In genomic region chr6:42929088-42929927, GRCh38 we compare ENCODE assay signal across 8 cellular contexts. TPM values are rescaled to one million over a fixed set of nuclear protein-coding genes. Genes with fewer than 3 reads are reported as not detected.
DNase-seq lines count a peak whose midpoint lies in the region; TF ChIP-seq lines count a peak whose summit lies in the region.

Gene CNPY3 (plus strand): TSS chr6:42929480. CDS start chr6:42929571, 91 bp downstream.

- DNase-seq in ELF-1 (ENCODE audit: low read depth, low spot score): peak; percentile 99
- DNase-seq in H7: peak; percentile 96
- peak; percentile 100 for DNase-seq in M059J (ENCODE audit: low read depth)
- peak; percentile 95 to 98 for DNase-seq in SHP77 (lab: John Stamatoyannopoulos, UW)
- peak; percentile 93 for DNase-seq in activated effector memory CD4-positive, alpha-beta T cell treated with Interleukin-2 at 50 U/mL for 16 hours
- peak; percentile 98 for DNase-seq in fibroblast of pulmonary artery (ENCODE audit: low read depth)

- H3K4me3 ChIP-seq in H7 (ENCODE audit: insufficient read depth, low read depth, low read length) (peak within 1 kb of the TSS; percentile 41), fibroblast of pulmonary artery (replicated peaks; ENCODE audit: low read depth, low read length) (peak within 1 kb of the TSS; percentile 79)

- no peaks in the 10 kb centered on the region for H3K27me3 ChIP-seq in H7 (ENCODE audit: control insufficient read depth, insufficient read depth, low read length)

- no peaks in the 10 kb centered on the region for H3K27me3 Mint-ChIP-seq in nephron (ENCODE audit: low read depth)
- H3K27me3 Mint-ChIP-seq in stimulated activated naive CD8-positive, alpha-beta T cell treated with anti-CD3 and anti-CD28 coated beads, Interleukin-15, Interleukin-2, amounts not matched to agents 100 ng/mL and 50 ng/mL, for 24 hours: no peaks in the 10 kb centered on the region

- no peak for TF ChIP-seq CTCF in fibroblast of pulmonary artery (IDR thresholded peaks at IDR 0.05; ENCODE audit: low read length, missing control alignments)
- no peak for TF ChIP-seq CTCF in nephron (IDR thresholded peaks at IDR 0.05; ENCODE audit: unreplicated experiment in 3 of 3)

- H3K4me3 Mint-ChIP-seq in nephron: peak within 1 kb of the TSS; percentile 97 to 99 (median 98)
- peak within 1 kb of the TSS; percentile 92 for H3K4me3 Mint-ChIP-seq in stimulated activated naive CD8-positive, alpha-beta T cell treated with anti-CD3 and anti-CD28 coated beads, Interleukin-15, Interleukin-2, amounts not matched to agents 100 ng/mL and 50 ng/mL, for 24 hours

- peaks cover under 1% of the 10 kb centered on the region for H3K36me3 ChIP-seq in H7 (replicated peaks; ENCODE audit: control insufficient read depth, insufficient read depth, low read length)

- peak within 1 kb of the TSS; percentile 99 to 100 (median 99) for H3K27ac Mint-ChIP-seq in nephron
- H3K27ac Mint-ChIP-seq in stimulated activated naive CD8-positive, alpha-beta T cell treated with anti-CD3 and anti-CD28 coated beads, Interleukin-15, Interleukin-2, amounts not matched to agents 100 ng/mL and 50 ng/mL, for 24 hours: peak within 1 kb of the TSS; percentile 97

- H3K9me3 Mint-ChIP-seq in nephron: no peaks in the 10 kb centered on the region
- H3K9me3 Mint-ChIP-seq in stimulated activated naive CD8-positive, alpha-beta T cell treated with anti-CD3 and anti-CD28 coated beads, Interleukin-15, Interleukin-2, amounts not matched to agents 100 ng/mL and 50 ng/mL, for 24 hours: no peaks in the 10 kb centered on the region

- peaks cover 40% of the 10 kb centered on the region for H3K4me1 Mint-ChIP-seq in nephron
- H3K4me1 Mint-ChIP-seq in stimulated activated naive CD8-positive, alpha-beta T cell treated with anti-CD3 and anti-CD28 coated beads, Interleukin-15, Interleukin-2, amounts not matched to agents 100 ng/mL and 50 ng/mL, for 24 hours (ENCODE audit: low read depth): peaks cover 46% of the 10 kb centered on the region

- peaks cover 25% of the 10 kb centered on the region for H3K36me3 Mint-ChIP-seq in nephron (ENCODE audit: low read depth)
- peaks cover 31% of the 10 kb centered on the region for H3K36me3 Mint-ChIP-seq in stimulated activated naive CD8-positive, alpha-beta T cell treated with anti-CD3 and anti-CD28 coated beads, Interleukin-15, Interleukin-2, amounts not matched to agents 100 ng/mL and 50 ng/mL, for 24 hours (ENCODE audit: low read depth)

RNA-seq across cellular contexts. Expression of gene CNPY3, which starts in this region (rescaled TPM):
- 34.5 and 37.8 TPM in 2 replicates for total RNA-seq in H7 (2014; rRNA removed; shearing (Covaris generic))
- total RNA-seq in M059J (2014; rRNA removed; shearing (Covaris generic)): 58.0 and 78.3 TPM in 2 replicates

Comparison
In these comparisons a context has a peak if more than half of its experiments do, and no peak if none do; other contexts are left out.
1. Peak in every context shown above with its lines: DNase-seq and H3K4me3 ChIP-seq.